Comparison of ENCODE assay signal across 1 cellular context in the genomic region with DNA sequence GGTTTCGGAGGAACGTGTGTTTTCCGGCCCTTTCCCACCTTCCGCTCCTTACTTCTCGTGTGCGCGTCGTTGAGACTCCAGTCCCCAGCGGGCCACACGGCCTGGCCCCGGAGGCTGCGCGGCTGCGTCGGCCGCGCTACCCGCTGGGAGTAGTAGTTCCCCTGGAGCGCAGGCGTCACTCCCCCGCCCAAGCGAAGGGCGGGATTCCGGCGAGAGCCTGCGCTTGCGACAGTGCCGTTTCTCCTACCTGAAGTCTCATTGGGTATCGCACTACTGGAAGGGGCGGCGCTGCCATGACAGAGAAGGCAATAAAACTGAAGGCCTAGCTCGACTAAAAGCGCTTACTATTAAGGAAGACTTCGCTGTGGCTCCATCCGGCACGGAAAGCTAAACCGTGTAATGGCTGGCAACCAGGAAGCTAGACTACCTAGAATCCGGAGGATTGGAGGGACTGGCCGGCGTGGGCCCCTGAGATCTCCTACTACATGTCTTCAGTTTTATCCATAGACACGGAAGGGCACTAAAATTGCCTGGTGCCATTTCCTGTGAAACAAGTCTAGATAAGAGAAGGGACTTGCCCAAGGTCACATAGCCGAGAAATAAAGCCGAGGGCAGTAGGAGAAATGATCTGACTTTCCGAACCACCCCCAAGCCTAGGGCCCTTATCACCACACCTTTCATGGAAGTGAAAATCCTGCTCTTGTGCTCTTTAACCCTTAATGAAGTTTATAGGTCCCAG.
TF ChIP-seq lines count a peak whose summit lies in the region.

No MANE protein-coding gene starts in this region.

TF ChIP-seq in K562, 482 proteins besides CTCF, POLR2A, EP300 and RAD21 (continued from another document and continues in another):
- TF ChIP-seq SMAD4 (CRISPR knock-in tag; conservative IDR thresholded peaks at IDR 0.05) (no peak; the same call in none of the 2 replicates), ZNF384 (IDR thresholded peaks at IDR 0.05; ENCODE audit: low read depth, low read length) (0 out of 2 replicates have a peak, but pooled peaks have one; percentile 5), KDM1A (IDR thresholded peaks at IDR 0.05) (no peak), NCOR1 (IDR thresholded peaks at IDR 0.05) (no peak; the same call in 1 of the 2 replicates), HIVEP1 (CRISPR knock-in tag; IDR thresholded peaks at IDR 0.05) (no peak), WHSC1 (IDR thresholded peaks at IDR 0.05; ENCODE audit: low read length) (no peak), ETS2 (tag; IDR thresholded peaks at IDR 0.05; ENCODE audit: borderline replicate concordance, poor library complexity, severe bottlenecking) (no peak), SNRNP70 (optimal IDR thresholded peaks at IDR 0.05; ENCODE audit: low read depth, low read length) (no peak), BRCA1 (IDR thresholded peaks at IDR 0.05) (no peak), BRCA1 (CRISPR knock-in tag; IDR thresholded peaks at IDR 0.05) (no peak), TEAD2 (tag; IDR thresholded peaks at IDR 0.05) (no peak), ZNF589 (CRISPR knock-in tag; IDR thresholded peaks at IDR 0.05; ENCODE audit: low read depth) (peak; percentile 86), GABPB2 (CRISPR knock-in tag; conservative IDR thresholded peaks at IDR 0.05) (no peak; the same call in 1 of the 2 replicates), ZZZ3 (IDR thresholded peaks at IDR 0.05) (peak; percentile 80), ZNF347 (CRISPR knock-in tag; IDR thresholded peaks at IDR 0.05; ENCODE audit: low read depth) (no peak), MCM3 (IDR thresholded peaks at IDR 0.05) (no peak), ESRRB (CRISPR knock-in tag; IDR thresholded peaks at IDR 0.05; ENCODE audit: borderline replicate concordance) (no peak), KLF16 (IDR thresholded peaks at IDR 0.05) (no peak), FOXA1 (IDR thresholded peaks at IDR 0.05; ENCODE audit: borderline replicate concordance) (no peak), SMARCA4 (IDR thresholded peaks at IDR 0.05) (no peak; the same call in 1 of the 2 replicates), BMI1 (IDR thresholded peaks at IDR 0.05; ENCODE audit: low read length) (no peak), SUPT5H (IDR thresholded peaks at IDR 0.05) (peak; percentile 98), ZNF224 (CRISPR knock-in tag; IDR thresholded peaks at IDR 0.05) (no peak), SRSF7 (optimal IDR thresholded peaks at IDR 0.05; ENCODE audit: low read depth, low read length) (no peak), ZNF184 (CRISPR knock-in tag; IDR thresholded peaks at IDR 0.05) (no peak), ASH1L (IDR thresholded peaks at IDR 0.05; ENCODE audit: borderline replicate concordance, low read depth, partially characterized antibody) (peak; percentile 12), NEUROD1 (IDR thresholded peaks at IDR 0.05; ENCODE audit: borderline replicate concordance, low read depth, low read length, partially characterized antibody) (peak; percentile 39), CBX3 (IDR thresholded peaks at IDR 0.05; ENCODE audit: borderline replicate concordance in 1 of 2, low read length in 2 of 2) (peak in 1 of 2 experiments; percentile 74; a peak in 2 of 3 replicates), ZNF133 (CRISPR knock-in tag; IDR thresholded peaks at IDR 0.05) (no peak), ARID2 (IDR thresholded peaks at IDR 0.05) (no peak), PHF8 (IDR thresholded peaks at IDR 0.05; ENCODE audit: borderline replicate concordance, low read length) (peak; percentile 81), MEF2A (IDR thresholded peaks at IDR 0.05; ENCODE audit: control insufficient read depth, low read depth, low read length) (no peak), PCBP2 (IDR thresholded peaks at IDR 0.05; ENCODE audit: low read depth, low read length, poor library complexity, severe bottlenecking) (no peak), ZKSCAN3 (CRISPR knock-in tag; IDR thresholded peaks at IDR 0.05) (no peak), ZNF586 (CRISPR knock-in tag; conservative IDR thresholded peaks at IDR 0.05) (no peak)
- TF ChIP-seq, protein P1, sequence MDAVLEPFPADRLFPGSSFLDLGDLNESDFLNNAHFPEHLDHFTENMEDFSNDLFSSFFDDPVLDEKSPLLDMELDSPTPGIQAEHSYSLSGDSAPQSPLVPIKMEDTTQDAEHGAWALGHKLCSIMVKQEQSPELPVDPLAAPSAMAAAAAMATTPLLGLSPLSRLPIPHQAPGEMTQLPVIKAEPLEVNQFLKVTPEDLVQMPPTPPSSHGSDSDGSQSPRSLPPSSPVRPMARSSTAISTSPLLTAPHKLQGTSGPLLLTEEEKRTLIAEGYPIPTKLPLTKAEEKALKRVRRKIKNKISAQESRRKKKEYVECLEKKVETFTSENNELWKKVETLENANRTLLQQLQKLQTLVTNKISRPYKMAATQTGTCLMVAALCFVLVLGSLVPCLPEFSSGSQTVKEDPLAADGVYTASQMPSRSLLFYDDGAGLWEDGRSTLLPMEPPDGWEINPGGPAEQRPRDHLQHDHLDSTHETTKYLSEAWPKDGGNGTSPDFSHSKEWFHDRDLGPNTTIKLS (IDR thresholded peaks at IDR 0.05; ENCODE audit: borderline replicate concordance, low read depth), result peak; percentile 97
- TF ChIP-seq, protein P2, sequence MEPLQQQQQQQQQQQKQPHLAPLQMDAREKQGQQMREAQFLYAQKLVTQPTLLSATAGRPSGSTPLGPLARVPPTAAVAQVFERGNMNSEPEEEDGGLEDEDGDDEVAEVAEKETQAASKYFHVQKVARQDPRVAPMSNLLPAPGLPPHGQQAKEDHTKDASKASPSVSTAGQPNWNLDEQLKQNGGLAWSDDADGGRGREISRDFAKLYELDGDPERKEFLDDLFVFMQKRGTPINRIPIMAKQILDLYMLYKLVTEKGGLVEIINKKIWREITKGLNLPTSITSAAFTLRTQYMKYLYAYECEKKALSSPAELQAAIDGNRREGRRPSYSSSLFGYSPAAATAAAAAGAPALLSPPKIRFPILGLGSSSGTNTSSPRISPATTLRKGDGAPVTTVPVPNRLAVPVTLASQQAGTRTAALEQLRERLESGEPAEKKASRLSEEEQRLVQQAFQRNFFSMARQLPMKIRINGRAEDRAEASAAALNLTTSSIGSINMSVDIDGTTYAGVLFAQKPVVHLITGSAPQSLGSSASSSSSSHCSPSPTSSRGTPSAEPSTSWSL (CRISPR knock-in tag; IDR thresholded peaks at IDR 0.05; ENCODE audit: borderline replicate concordance), result no peak
- TF ChIP-seq, protein P3, sequence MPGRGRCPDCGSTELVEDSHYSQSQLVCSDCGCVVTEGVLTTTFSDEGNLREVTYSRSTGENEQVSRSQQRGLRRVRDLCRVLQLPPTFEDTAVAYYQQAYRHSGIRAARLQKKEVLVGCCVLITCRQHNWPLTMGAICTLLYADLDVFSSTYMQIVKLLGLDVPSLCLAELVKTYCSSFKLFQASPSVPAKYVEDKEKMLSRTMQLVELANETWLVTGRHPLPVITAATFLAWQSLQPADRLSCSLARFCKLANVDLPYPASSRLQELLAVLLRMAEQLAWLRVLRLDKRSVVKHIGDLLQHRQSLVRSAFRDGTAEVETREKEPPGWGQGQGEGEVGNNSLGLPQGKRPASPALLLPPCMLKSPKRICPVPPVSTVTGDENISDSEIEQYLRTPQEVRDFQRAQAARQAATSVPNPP (IDR thresholded peaks at IDR 0.05; ENCODE audit: borderline replicate concordance, insufficient read depth, insufficient read length), result no peak
- TF ChIP-seq, protein P4, sequence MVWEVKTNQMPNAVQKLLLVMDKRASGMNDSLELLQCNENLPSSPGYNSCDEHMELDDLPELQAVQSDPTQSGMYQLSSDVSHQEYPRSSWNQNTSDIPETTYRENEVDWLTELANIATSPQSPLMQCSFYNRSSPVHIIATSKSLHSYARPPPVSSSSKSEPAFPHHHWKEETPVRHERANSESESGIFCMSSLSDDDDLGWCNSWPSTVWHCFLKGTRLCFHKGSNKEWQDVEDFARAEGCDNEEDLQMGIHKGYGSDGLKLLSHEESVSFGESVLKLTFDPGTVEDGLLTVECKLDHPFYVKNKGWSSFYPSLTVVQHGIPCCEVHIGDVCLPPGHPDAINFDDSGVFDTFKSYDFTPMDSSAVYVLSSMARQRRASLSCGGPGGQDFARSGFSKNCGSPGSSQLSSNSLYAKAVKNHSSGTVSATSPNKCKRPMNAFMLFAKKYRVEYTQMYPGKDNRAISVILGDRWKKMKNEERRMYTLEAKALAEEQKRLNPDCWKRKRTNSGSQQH (CRISPR knock-in tag; IDR thresholded peaks at IDR 0.05), result no peak; the same call in 1 of the 2 replicates
- TF ChIP-seq, protein P5, sequence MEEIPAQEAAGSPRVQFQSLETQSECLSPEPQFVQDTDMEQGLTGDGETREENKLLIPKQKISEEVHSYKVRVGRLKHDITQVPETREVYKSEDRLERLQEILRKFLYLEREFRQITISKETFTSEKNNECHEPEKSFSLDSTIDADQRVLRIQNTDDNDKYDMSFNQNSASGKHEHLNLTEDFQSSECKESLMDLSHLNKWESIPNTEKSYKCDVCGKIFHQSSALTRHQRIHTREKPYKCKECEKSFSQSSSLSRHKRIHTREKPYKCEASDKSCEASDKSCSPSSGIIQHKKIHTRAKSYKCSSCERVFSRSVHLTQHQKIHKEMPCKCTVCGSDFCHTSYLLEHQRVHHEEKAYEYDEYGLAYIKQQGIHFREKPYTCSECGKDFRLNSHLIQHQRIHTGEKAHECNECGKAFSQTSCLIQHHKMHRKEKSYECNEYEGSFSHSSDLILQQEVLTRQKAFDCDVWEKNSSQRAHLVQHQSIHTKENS (CRISPR knock-in tag; IDR thresholded peaks at IDR 0.05), result no peak
- TF ChIP-seq, protein P6, sequence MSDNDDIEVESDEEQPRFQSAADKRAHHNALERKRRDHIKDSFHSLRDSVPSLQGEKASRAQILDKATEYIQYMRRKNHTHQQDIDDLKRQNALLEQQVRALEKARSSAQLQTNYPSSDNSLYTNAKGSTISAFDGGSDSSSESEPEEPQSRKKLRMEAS (CRISPR knock-in tag; IDR thresholded peaks at IDR 0.05), result no peak; the same call in 1 of the 2 replicates
- TF ChIP-seq, protein P7, sequence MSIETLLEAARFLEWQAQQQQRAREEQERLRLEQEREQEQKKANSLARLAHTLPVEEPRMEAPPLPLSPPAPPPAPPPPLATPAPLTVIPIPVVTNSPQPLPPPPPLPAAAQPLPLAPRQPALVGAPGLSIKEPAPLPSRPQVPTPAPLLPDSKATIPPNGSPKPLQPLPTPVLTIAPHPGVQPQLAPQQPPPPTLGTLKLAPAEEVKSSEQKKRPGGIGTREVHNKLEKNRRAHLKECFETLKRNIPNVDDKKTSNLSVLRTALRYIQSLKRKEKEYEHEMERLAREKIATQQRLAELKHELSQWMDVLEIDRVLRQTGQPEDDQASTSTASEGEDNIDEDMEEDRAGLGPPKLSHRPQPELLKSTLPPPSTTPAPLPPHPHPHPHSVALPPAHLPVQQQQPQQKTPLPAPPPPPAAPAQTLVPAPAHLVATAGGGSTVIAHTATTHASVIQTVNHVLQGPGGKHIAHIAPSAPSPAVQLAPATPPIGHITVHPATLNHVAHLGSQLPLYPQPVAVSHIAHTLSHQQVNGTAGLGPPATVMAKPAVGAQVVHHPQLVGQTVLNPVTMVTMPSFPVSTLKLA (conservative IDR thresholded peaks at IDR 0.05), result peak; percentile 84 to 90
- TF ChIP-seq, protein P8, sequence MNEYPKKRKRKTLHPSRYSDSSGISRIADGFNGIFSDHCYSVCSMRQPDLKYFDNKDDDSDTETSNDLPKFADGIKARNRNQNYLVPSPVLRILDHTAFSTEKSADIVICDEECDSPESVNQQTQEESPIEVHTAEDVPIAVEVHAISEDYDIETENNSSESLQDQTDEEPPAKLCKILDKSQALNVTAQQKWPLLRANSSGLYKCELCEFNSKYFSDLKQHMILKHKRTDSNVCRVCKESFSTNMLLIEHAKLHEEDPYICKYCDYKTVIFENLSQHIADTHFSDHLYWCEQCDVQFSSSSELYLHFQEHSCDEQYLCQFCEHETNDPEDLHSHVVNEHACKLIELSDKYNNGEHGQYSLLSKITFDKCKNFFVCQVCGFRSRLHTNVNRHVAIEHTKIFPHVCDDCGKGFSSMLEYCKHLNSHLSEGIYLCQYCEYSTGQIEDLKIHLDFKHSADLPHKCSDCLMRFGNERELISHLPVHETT (CRISPR knock-in tag; conservative IDR thresholded peaks at IDR 0.05 in 1 of 2, IDR thresholded peaks at IDR 0.05 in 1 of 2), result peak in 1 of 2 experiments; percentile 81; a peak in 2 of 4 replicates
- TF ChIP-seq, protein P9, sequence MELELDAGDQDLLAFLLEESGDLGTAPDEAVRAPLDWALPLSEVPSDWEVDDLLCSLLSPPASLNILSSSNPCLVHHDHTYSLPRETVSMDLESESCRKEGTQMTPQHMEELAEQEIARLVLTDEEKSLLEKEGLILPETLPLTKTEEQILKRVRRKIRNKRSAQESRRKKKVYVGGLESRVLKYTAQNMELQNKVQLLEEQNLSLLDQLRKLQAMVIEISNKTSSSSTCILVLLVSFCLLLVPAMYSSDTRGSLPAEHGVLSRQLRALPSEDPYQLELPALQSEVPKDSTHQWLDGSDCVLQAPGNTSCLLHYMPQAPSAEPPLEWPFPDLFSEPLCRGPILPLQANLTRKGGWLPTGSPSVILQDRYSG (tag; conservative IDR thresholded peaks at IDR 0.05; ENCODE audit: low read depth), result no peak
- TF ChIP-seq, protein P10, sequence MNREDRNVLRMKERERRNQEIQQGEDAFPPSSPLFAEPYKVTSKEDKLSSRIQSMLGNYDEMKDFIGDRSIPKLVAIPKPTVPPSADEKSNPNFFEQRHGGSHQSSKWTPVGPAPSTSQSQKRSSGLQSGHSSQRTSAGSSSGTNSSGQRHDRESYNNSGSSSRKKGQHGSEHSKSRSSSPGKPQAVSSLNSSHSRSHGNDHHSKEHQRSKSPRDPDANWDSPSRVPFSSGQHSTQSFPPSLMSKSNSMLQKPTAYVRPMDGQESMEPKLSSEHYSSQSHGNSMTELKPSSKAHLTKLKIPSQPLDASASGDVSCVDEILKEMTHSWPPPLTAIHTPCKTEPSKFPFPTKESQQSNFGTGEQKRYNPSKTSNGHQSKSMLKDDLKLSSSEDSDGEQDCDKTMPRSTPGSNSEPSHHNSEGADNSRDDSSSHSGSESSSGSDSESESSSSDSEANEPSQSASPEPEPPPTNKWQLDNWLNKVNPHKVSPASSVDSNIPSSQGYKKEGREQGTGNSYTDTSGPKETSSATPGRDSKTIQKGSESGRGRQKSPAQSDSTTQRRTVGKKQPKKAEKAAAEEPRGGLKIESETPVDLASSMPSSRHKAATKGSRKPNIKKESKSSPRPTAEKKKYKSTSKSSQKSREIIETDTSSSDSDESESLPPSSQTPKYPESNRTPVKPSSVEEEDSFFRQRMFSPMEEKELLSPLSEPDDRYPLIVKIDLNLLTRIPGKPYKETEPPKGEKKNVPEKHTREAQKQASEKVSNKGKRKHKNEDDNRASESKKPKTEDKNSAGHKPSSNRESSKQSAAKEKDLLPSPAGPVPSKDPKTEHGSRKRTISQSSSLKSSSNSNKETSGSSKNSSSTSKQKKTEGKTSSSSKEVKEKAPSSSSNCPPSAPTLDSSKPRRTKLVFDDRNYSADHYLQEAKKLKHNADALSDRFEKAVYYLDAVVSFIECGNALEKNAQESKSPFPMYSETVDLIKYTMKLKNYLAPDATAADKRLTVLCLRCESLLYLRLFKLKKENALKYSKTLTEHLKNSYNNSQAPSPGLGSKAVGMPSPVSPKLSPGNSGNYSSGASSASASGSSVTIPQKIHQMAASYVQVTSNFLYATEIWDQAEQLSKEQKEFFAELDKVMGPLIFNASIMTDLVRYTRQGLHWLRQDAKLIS (CRISPR knock-in tag; IDR thresholded peaks at IDR 0.05), result peak; percentile 97
- TF ChIP-seq, protein P11, sequence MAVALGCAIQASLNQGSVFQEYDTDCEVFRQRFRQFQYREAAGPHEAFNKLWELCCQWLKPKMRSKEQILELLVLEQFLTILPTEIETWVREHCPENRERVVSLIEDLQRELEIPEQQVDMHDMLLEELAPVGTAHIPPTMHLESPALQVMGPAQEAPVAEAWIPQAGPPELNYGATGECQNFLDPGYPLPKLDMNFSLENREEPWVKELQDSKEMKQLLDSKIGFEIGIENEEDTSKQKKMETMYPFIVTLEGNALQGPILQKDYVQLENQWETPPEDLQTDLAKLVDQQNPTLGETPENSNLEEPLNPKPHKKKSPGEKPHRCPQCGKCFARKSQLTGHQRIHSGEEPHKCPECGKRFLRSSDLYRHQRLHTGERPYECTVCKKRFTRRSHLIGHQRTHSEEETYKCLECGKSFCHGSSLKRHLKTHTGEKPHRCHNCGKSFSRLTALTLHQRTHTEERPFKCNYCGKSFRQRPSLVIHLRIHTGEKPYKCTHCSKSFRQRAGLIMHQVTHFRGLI (CRISPR knock-in tag; IDR thresholded peaks at IDR 0.05), result no peak
